2 cellular contexts compared by ENCODE assay signal in genomic region chr14:24432259-24433131, GRCh38.
TF ChIP-seq lines count a peak whose summit lies in the region.

No MANE protein-coding gene starts in this region.

TF ChIP-seq in SK-N-SH, 30 proteins besides CTCF, POLR2A, EP300 and RAD21:
- TF ChIP-seq PBX3 (IDR thresholded peaks at IDR 0.05) (no peak), MAX (IDR thresholded peaks at IDR 0.05; ENCODE audit: low read depth) (no peak), RXRA (IDR thresholded peaks at IDR 0.05; ENCODE audit: borderline replicate concordance, low read depth) (no peak), FOSL2 (IDR thresholded peaks at IDR 0.05; ENCODE audit: borderline replicate concordance, low read depth) (no peak), GATA2 (CRISPR knock-in tag; IDR thresholded peaks at IDR 0.05) (no peak), JUND (IDR thresholded peaks at IDR 0.05) (no peak), TEAD4 (IDR thresholded peaks at IDR 0.05; ENCODE audit: borderline replicate concordance, insufficient read depth) (no peak), SMC3 (IDR thresholded peaks at IDR 0.05; ENCODE audit: low read depth, low read length) (no peak), SIN3A (IDR thresholded peaks at IDR 0.05; ENCODE audit: borderline replicate concordance, low read depth, low read length) (no peak), TCF12 (IDR thresholded peaks at IDR 0.05) (no peak)

TF ChIP-seq in SK-N-SH treated with all-trans-retinoic acid at 6 μM for 48 hours, 23 proteins besides CTCF, POLR2A, EP300 and RAD21 (continued from another document):
- TF ChIP-seq CREB5 (CRISPR knock-in tag; IDR thresholded peaks at IDR 0.05; ENCODE audit: low read depth): no peak
- TF ChIP-seq TOX (CRISPR knock-in tag; IDR thresholded peaks at IDR 0.05; ENCODE audit: borderline replicate concordance): no peak
- TF ChIP-seq ZNF565 (CRISPR knock-in tag; conservative IDR thresholded peaks at IDR 0.05; ENCODE audit: low read depth): no peak
- no peak for TF ChIP-seq GLIS3 (CRISPR knock-in tag; IDR thresholded peaks at IDR 0.05)
- TF ChIP-seq SNAI2 (CRISPR knock-in tag; IDR thresholded peaks at IDR 0.05): no peak
- no peak for TF ChIP-seq RARB (CRISPR knock-in tag; IDR thresholded peaks at IDR 0.05)
- TF ChIP-seq PPARA (CRISPR knock-in tag; IDR thresholded peaks at IDR 0.05; ENCODE audit: borderline replicate concordance): no peak
- TF ChIP-seq TSHZ2 (CRISPR knock-in tag; IDR thresholded peaks at IDR 0.05): no peak
- no peak for TF ChIP-seq TCF4 (CRISPR knock-in tag; IDR thresholded peaks at IDR 0.05; ENCODE audit: borderline replicate concordance)
- TF ChIP-seq ZC3H10 (CRISPR knock-in tag; IDR thresholded peaks at IDR 0.05): no peak
- TF ChIP-seq ZNF8 (CRISPR knock-in tag; IDR thresholded peaks at IDR 0.05): no peak
- no peak for TF ChIP-seq CSRNP3 (CRISPR knock-in tag; IDR thresholded peaks at IDR 0.05)
